ENCODE assay signal across 20 cellular contexts in genomic region chr3:69997486-69998307, GRCh38. TPM values are rescaled to one million over a fixed set of nuclear protein-coding genes. Genes with fewer than 3 reads are reported as not detected.
DNase-seq lines count a peak whose midpoint lies in the region; ATAC-seq and TF ChIP-seq lines count a peak whose summit lies in the region.
"Had no signal": no experiment of that assay in that cellular context is flagged by ENCODE, and none has a peak within 500 bp of the region (broad histone marks: within the 10 kb centered on the region; RNA-seq: fewer than 3 reads in every experiment).

No MANE protein-coding gene starts in this region.

- ATAC-seq in HG03439 (IDR thresholded peaks at IDR 0.05; ENCODE audit: unreplicated experiment): no peak
- no peak for ATAC-seq in naive thymus-derived CD8-positive, alpha-beta T cell
- ATAC-seq: activated naive CD8-positive, alpha-beta T cell treated with anti-CD3 and anti-CD28 coated beads, Interleukin-2, amount 50 U/mL, for 24 hours; activated T-helper 17 cell treated with anti-CD3 and anti-CD28 coated beads, Interleukin-2, amount 50 U/mL, for 72 hours; effector memory CD8-positive, alpha-beta T cell had no signal

- peaks cover 0 to 7% (median under 1%) of the 10 kb centered on the region in 9 donors for H3K9me3 Mint-ChIP-seq in naive thymus-derived CD8-positive, alpha-beta T cell
- H3K9me3 Mint-ChIP-seq: activated naive CD8-positive, alpha-beta T cell treated with anti-CD3 and anti-CD28 coated beads, Interleukin-2, amount 50 U/mL, for 24 hours; activated T-helper 17 cell treated with anti-CD3 and anti-CD28 coated beads, Interleukin-2, amount 50 U/mL, for 72 hours had no signal

- POLR2A ChIA-PET in naive thymus-derived CD8-positive, alpha-beta T cell (lab: Charles Lee): no interaction called here

- no peak for TF ChIP-seq EP300 in tibial nerve (IDR thresholded peaks at IDR 0.05)

- no peaks in the 10 kb centered on the region for H3K36me3 ChIP-seq in tibial nerve
- H3K36me3 ChIP-seq: BLaER1 treated with 17β-estradiol and CSF1 and Interleukin-3, amounts not matched to agents 10 nM and 100 nM had no signal

- H3K9me3 ChIP-seq in tibial nerve: no peaks in the 10 kb centered on the region

- intact Hi-C loops in dorsolateral prefrontal cortex (cut with DNase I): loop anchor here in 1 of 2 donors (5.0 kb wide), 1 partner anchor 35 kb away; no protein-coding TSS in a partner anchor

- no peak overlapping the region for H3K27ac Mint-ChIP-seq in naive thymus-derived CD8-positive, alpha-beta T cell
- H3K27ac Mint-ChIP-seq: activated naive CD8-positive, alpha-beta T cell treated with anti-CD3 and anti-CD28 coated beads, Interleukin-2, amount 50 U/mL, for 24 hours; activated T-helper 17 cell treated with anti-CD3 and anti-CD28 coated beads, Interleukin-2, amount 50 U/mL, for 72 hours; effector memory CD8-positive, alpha-beta T cell had no signal

- H3K4me3 Mint-ChIP-seq in naive thymus-derived CD8-positive, alpha-beta T cell: no peak overlapping the region
- H3K4me3 Mint-ChIP-seq: activated naive CD8-positive, alpha-beta T cell treated with anti-CD3 and anti-CD28 coated beads, Interleukin-2, amount 50 U/mL, for 24 hours; activated T-helper 17 cell treated with anti-CD3 and anti-CD28 coated beads, Interleukin-2, amount 50 U/mL, for 72 hours; central memory CD8-positive, alpha-beta T cell; effector memory CD8-positive, alpha-beta T cell had no signal

- H3K4me1 ChIP-seq in tibial nerve: peaks cover 0 to 22% (median 14%) of the 10 kb centered on the region in 4 donors

- TF ChIP-seq CTCF in dorsolateral prefrontal cortex (IDR thresholded peaks at IDR 0.05 in 54 of 56, conservative IDR thresholded peaks at IDR 0.05 in 2 of 56; ENCODE audit: low read depth in 1 of 56, partially characterized antibody in 56 of 56) (peak in 1 of 56 donors; percentile 13), tibial nerve (IDR thresholded peaks at IDR 0.05) (no peak)

- peak; percentile 44 for DNase-seq in NCI-H1105 treated with DMSO at 0.1 percent for 48 hours (lab: John Stamatoyannopoulos, UW)
- DNase-seq in NCI-H1105 (lab: John Stamatoyannopoulos, UW): no peak
- no peak for DNase-seq in dorsolateral prefrontal cortex
- peak; percentile 27 for DNase-seq in midbrain (lab: John Stamatoyannopoulos, UW)
- no peak for DNase-seq in tibial nerve (ENCODE audit: low spot score in 2 of 2)
- DNase-seq in naive thymus-derived CD8-positive, alpha-beta T cell: no peak
- DNase-seq in MV-4-11 (lab: John Stamatoyannopoulos, UW): no peak
- DNase-seq: 8988T; activated CD4-positive, alpha-beta T cell treated with anti-CD3 and anti-CD28 coated beads for 1 hour; activated naive CD8-positive, alpha-beta T cell treated with anti-CD3 and anti-CD28 coated beads, Interleukin-2, amount 50 U/mL, for 24 hours; effector memory CD8-positive, alpha-beta T cell; HCEC 1CT; NCI-H1694 treated with DMSO at 0.1 percent for 48 hours; NCI-H510A; Right ventricle myocardium superior had no signal

- peak overlapping the region; percentile 42 to 99 (median 96) for H3K27ac ChIP-seq in dorsolateral prefrontal cortex
- peak overlapping the region in 3 of 4 donors; percentile 73 to 92 (median 88) for H3K27ac ChIP-seq in tibial nerve

- no peaks in the 10 kb centered on the region for H3K36me3 Mint-ChIP-seq in naive thymus-derived CD8-positive, alpha-beta T cell

- H3K27me3 Mint-ChIP-seq in naive thymus-derived CD8-positive, alpha-beta T cell: peaks cover 0 to 9% (median 2%) of the 10 kb centered on the region in 5 donors
- H3K27me3 Mint-ChIP-seq: activated T-helper 17 cell treated with anti-CD3 and anti-CD28 coated beads, Interleukin-2, amount 50 U/mL, for 72 hours; central memory CD8-positive, alpha-beta T cell; effector memory CD8-positive, alpha-beta T cell had no signal

- no peak for TF ChIP-seq POLR2A in tibial nerve (IDR thresholded peaks at IDR 0.05)

- H3K27me3 ChIP-seq in dorsolateral prefrontal cortex: no peaks in the 10 kb centered on the region
- no peaks in the 10 kb centered on the region for H3K27me3 ChIP-seq in tibial nerve
- H3K27me3 ChIP-seq: BLaER1 treated with 17β-estradiol and CSF1 and Interleukin-3, amounts not matched to agents 10 nM and 100 nM had no signal

- WGBS in tibial nerve, 2 donors: 21 to 31% methylated on average over 4 of the region's 4 CpGs

- H3K4me3 ChIP-seq in dorsolateral prefrontal cortex (peak overlapping the region in 3 of 59 donors; percentile 1 to 57 (median 49)), tibial nerve (no peak overlapping the region)
- H3K4me3 ChIP-seq: BLaER1 treated with 17β-estradiol and CSF1 and Interleukin-3, amounts not matched to agents 10 nM and 100 nM had no signal

- no peaks in the 10 kb centered on the region for H3K4me1 Mint-ChIP-seq in naive thymus-derived CD8-positive, alpha-beta T cell
- H3K4me1 Mint-ChIP-seq: activated naive CD8-positive, alpha-beta T cell treated with anti-CD3 and anti-CD28 coated beads, Interleukin-2, amount 50 U/mL, for 24 hours; activated T-helper 17 cell treated with anti-CD3 and anti-CD28 coated beads, Interleukin-2, amount 50 U/mL, for 72 hours; central memory CD8-positive, alpha-beta T cell had no signal

RNA-seq across cellular contexts. Expression of gene SAMMSON, which starts 1.8 kb away (rescaled TPM):
- 10 to 100 TPM in 1 of 120 experiments, 1 to 10 TPM in 50, under 1 TPM in 55, not detected in 14; 0.20 to 10.8 (median 0.99) TPM for total RNA-seq in dorsolateral prefrontal cortex
- total RNA-seq in tibial nerve: 1 to 10 TPM; 2.1 to 3.1 (median 2.3) TPM
- total RNA-seq in naive thymus-derived CD8-positive, alpha-beta T cell: not detected
- polyA plus RNA-seq in naive thymus-derived CD8-positive, alpha-beta T cell: not detected
- total RNA-seq: activated T-helper 17 cell treated with anti-CD3 and anti-CD28 coated beads, Interleukin-2, amount 50 U/mL, for 72 hours; Right ventricle myocardium superior; ureter had no signal

Comparison
In these comparisons a context has a peak if more than half of its experiments do, and no peak if none do; other contexts are left out.
1. DNase-seq: peak in NCI-H1105 treated with DMSO at 0.1 percent for 48 hours (single experiment) and midbrain (single experiment); none in NCI-H1105 (single experiment), dorsolateral prefrontal cortex (0 of 10), tibial nerve (0 of 2), naive thymus-derived CD8-positive, alpha-beta T cell (0 of 10) and MV-4-11 (single experiment).